In the genomic region with DNA sequence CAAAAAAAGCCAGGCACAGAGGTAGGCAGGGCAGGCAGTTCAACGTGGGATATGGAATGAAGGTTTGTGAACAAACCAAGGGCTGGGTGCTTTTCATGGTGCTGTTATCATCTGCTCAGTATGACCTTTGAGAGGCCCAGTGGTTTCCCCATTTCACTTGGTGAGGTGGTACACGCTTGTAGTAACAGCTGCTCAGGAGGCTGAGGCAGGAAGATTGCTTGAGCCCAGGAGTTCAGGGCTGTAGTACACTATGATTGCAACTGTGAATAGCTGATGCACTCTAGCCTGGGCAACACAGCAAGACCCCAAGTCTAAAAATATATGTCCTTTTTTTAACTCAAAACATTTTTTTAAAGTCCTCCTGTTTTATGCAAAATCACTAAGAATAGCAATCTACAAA, we compare ENCODE assay signal across 21 cellular contexts.
DNase-seq lines count a peak whose midpoint lies in the region; ATAC-seq and TF ChIP-seq lines count a peak whose summit lies in the region.
"Had no signal": no experiment of that assay in that cellular context is flagged by ENCODE, and none has a peak within 500 bp of the region (broad histone marks: within the 10 kb centered on the region; RNA-seq: fewer than 3 reads in every experiment).

No MANE protein-coding gene starts in this region.

- H3K27me3 ChIP-seq in KMS-11 (ENCODE audit: insufficient read depth, low read depth), result no peaks in the 10 kb centered on the region
- H3K27me3 ChIP-seq in trophoblast cell (ENCODE audit: insufficient read depth, low read length), result no peaks in the 10 kb centered on the region
- H3K27me3 ChIP-seq: MG63 had no signal

- peaks cover 37% of the 10 kb centered on the region for H3K4me1 ChIP-seq in KMS-11 (ENCODE audit: low read depth, poor library complexity, severe bottlenecking)
- H3K4me1 ChIP-seq in trophoblast cell (ENCODE audit: control insufficient read depth in 1 of 2, insufficient read depth in 2 of 2, low read length in 2 of 2), result no peaks in the 10 kb centered on the region

- no peaks in the 10 kb centered on the region for H4K20me1 ChIP-seq in KMS-11 (ENCODE audit: insufficient read depth)

- H3K9me3 Mint-ChIP-seq in WTC11, result peaks cover 5% of the 10 kb centered on the region
- H3K9me3 Mint-ChIP-seq: CD8-positive, alpha-beta T cell had no signal

- no CpG with 5 or more reads among the region's 2 CpGs for WGBS in trophoblast cell (ENCODE audit: extremely low coverage, insufficient coverage, insufficient read length)

- peak; percentile 64 for ATAC-seq in GM18867 (IDR thresholded peaks at IDR 0.05; ENCODE audit: unreplicated experiment)
- no peak for ATAC-seq in WTC11
- ATAC-seq in GM21576 (IDR thresholded peaks at IDR 0.05; ENCODE audit: unreplicated experiment), result no peak
- ATAC-seq: CD8-positive, alpha-beta T cell; HCT116; SK-N-SH treated with all-trans-retinoic acid at 6 μM for 48 hours had no signal

- H3K79me2 ChIP-seq in KMS-11 (ENCODE audit: insufficient read depth, low read depth), result no peaks in the 10 kb centered on the region
- no peaks in the 10 kb centered on the region for H3K79me2 ChIP-seq in trophoblast cell (ENCODE audit: control insufficient read depth, insufficient read depth, low read length, poor library complexity)

- POLR2A ChIA-PET in WTC11 (lab: Charles Lee), result no interaction called here

- H4K91ac ChIP-seq in trophoblast cell (ENCODE audit: low read depth, low read length), result peak overlapping the region; percentile 67

- no peak overlapping the region for H3K27ac Mint-ChIP-seq in WTC11
- H3K27ac Mint-ChIP-seq: CD8-positive, alpha-beta T cell had no signal

- H3K79me1 ChIP-seq in trophoblast cell (ENCODE audit: low read length), result peaks cover 4% of the 10 kb centered on the region

- H4K8ac ChIP-seq in trophoblast cell (ENCODE audit: low read depth, low read length), result no peak overlapping the region

- no peaks in the 10 kb centered on the region for H3K36me3 Mint-ChIP-seq in WTC11
- H3K36me3 Mint-ChIP-seq: CD8-positive, alpha-beta T cell had no signal

- H3K23ac ChIP-seq in trophoblast cell (ENCODE audit: low read length), result no peak overlapping the region

- H3K9ac ChIP-seq in KMS-11, result peak overlapping the region; percentile 20; the same call in 1 of the 2 replicates
- no peak overlapping the region for H3K9ac ChIP-seq in trophoblast cell (ENCODE audit: low read length)

- H3K4me2 ChIP-seq in KMS-11 (peak overlapping the region; percentile 52), trophoblast cell (ENCODE audit: low read length) (no peak overlapping the region)

- DNase-seq in WTC11 (ENCODE audit: low spot score), result no peak
- DNase-seq in trophoblast cell, result no peak
- no peak for DNase-seq in activated T-cell treated with anti-CD3 and anti-CD28 coated beads, Interleukin-2, amount 50 U/mL, for 1 hour
- no peak for DNase-seq in GM19240 (ENCODE audit: insufficient read length, low spot score)
- DNase-seq: AML-193; C1 segment of cervical spinal cord; CD8-positive, alpha-beta T cell; GOT3; MG63; NCI-H1092; NCI-H1436; NCI-H187 treated with DMSO at 0.1 percent for 48 hours; NCI-H2107; NCI-H446 treated with DMSO at 0.1 percent for 48 hours; NCI-H526 treated with DMSO at 0.1 percent for 48 hours; SIG-M5 had no signal

- no peak for TF ChIP-seq CTCF in KMS-11 (conservative IDR thresholded peaks at IDR 0.05; ENCODE audit: low read depth, low read length)
- TF ChIP-seq CTCF in WTC11 (IDR thresholded peaks at IDR 0.05), result no peak

- H3K18ac ChIP-seq in trophoblast cell (ENCODE audit: low read length), result no peak overlapping the region

- H2AK5ac ChIP-seq in trophoblast cell (ENCODE audit: low read length), result no peak overlapping the region

- no peaks in the 10 kb centered on the region for H3K36me3 ChIP-seq in KMS-11 (ENCODE audit: insufficient read depth)
- no peaks in the 10 kb centered on the region for H3K36me3 ChIP-seq in trophoblast cell (ENCODE audit: control insufficient read depth in 1 of 2, insufficient read depth in 2 of 2, low read length in 2 of 2)
- H3K36me3 ChIP-seq: MG63 had no signal

- peaks cover 14% of the 10 kb centered on the region for H3K4me1 Mint-ChIP-seq in WTC11

- H2BK12ac ChIP-seq in trophoblast cell (ENCODE audit: low read length), result peak overlapping the region; percentile 89

- H3K4me3 Mint-ChIP-seq in WTC11, result no peak overlapping the region
- H3K4me3 Mint-ChIP-seq: CD8-positive, alpha-beta T cell had no signal

- CTCF ChIA-PET in WTC11 (lab: Charles Lee), result no interaction called here

- H2BK120ac ChIP-seq in trophoblast cell (ENCODE audit: insufficient read depth, low read length, poor library complexity), result no peak overlapping the region

- H3K4me3 ChIP-seq in KMS-11 (IDR thresholded peaks at IDR 0.05; ENCODE audit: insufficient read depth, low read depth, low read length) (no peak overlapping the region), trophoblast cell (ENCODE audit: low read depth, low read length) (no peak overlapping the region)
- H3K4me3 ChIP-seq: MG63 had no signal

- no peaks in the 10 kb centered on the region for H3K27me3 Mint-ChIP-seq in WTC11 (ENCODE audit: low read depth)

- H2AFZ ChIP-seq in KMS-11 (ENCODE audit: low read depth) (peak overlapping the region; percentile 2; the same call in 1 of the 2 replicates), trophoblast cell (ENCODE audit: insufficient read depth, low read length, poor library complexity) (no peak overlapping the region)

- no peak overlapping the region for H3K4ac ChIP-seq in trophoblast cell (ENCODE audit: low read depth, low read length)

- no peak overlapping the region for H2BK5ac ChIP-seq in trophoblast cell (ENCODE audit: low read depth, low read length, poor library complexity)

- no peak overlapping the region for H3K14ac ChIP-seq in trophoblast cell (ENCODE audit: low read length)

- H3K9me3 ChIP-seq in trophoblast cell (ENCODE audit: insufficient read depth, low read depth, low read length), result no peaks in the 10 kb centered on the region
- H3K9me3 ChIP-seq: MG63 had no signal

- peak overlapping the region; percentile 83 for H3K27ac ChIP-seq in KMS-11
- H3K27ac ChIP-seq in trophoblast cell (ENCODE audit: low read depth, low read length), result no peak overlapping the region

- no peak overlapping the region for H4K12ac ChIP-seq in trophoblast cell (ENCODE audit: low read depth, low read length)

TF ChIP-seq in WTC11, 78 proteins besides CTCF, POLR2A, EP300 and RAD21:
- TF ChIP-seq, protein P1, sequence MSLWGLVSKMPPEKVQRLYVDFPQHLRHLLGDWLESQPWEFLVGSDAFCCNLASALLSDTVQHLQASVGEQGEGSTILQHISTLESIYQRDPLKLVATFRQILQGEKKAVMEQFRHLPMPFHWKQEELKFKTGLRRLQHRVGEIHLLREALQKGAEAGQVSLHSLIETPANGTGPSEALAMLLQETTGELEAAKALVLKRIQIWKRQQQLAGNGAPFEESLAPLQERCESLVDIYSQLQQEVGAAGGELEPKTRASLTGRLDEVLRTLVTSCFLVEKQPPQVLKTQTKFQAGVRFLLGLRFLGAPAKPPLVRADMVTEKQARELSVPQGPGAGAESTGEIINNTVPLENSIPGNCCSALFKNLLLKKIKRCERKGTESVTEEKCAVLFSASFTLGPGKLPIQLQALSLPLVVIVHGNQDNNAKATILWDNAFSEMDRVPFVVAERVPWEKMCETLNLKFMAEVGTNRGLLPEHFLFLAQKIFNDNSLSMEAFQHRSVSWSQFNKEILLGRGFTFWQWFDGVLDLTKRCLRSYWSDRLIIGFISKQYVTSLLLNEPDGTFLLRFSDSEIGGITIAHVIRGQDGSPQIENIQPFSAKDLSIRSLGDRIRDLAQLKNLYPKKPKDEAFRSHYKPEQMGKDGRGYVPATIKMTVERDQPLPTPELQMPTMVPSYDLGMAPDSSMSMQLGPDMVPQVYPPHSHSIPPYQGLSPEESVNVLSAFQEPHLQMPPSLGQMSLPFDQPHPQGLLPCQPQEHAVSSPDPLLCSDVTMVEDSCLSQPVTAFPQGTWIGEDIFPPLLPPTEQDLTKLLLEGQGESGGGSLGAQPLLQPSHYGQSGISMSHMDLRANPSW (CRISPR knock-in tag; conservative IDR thresholded peaks at IDR 0.05; ENCODE audit: low read depth), result no peak
- peak; percentile 81; the same call in 1 of the 2 replicates for TF ChIP-seq ZNF121 (CRISPR knock-in tag; IDR thresholded peaks at IDR 0.05)
